ENCODE assay signal across 18 cellular contexts in genomic region chr11:116774661-116775060, GRCh38. TPM values are rescaled to one million over a fixed set of nuclear protein-coding genes. Genes with fewer than 3 reads are reported as not detected.
DNase-seq lines count a peak whose midpoint lies in the region; ATAC-seq and TF ChIP-seq lines count a peak whose summit lies in the region.
"Had no signal": no experiment of that assay in that cellular context is flagged by ENCODE, and none has a peak within 500 bp of the region (broad histone marks: within the 10 kb centered on the region; RNA-seq: fewer than 3 reads in every experiment).

No MANE protein-coding gene starts in this region.

- H3K23ac ChIP-seq in mesenchymal stem cell (ENCODE audit: low read length in 2 of 2) = no peak overlapping the region

- ATAC-seq in T-helper 17 cell = no peak
- ATAC-seq in HG02588 (IDR thresholded peaks at IDR 0.05; ENCODE audit: unreplicated experiment) = no peak

- no peaks in the 10 kb centered on the region for H3K9me3 Mint-ChIP-seq in mesothelial cell of epicardium

- H4K20me1 ChIP-seq in DOHH2 (ENCODE audit: control insufficient read depth, insufficient read depth, low read depth, low read length) = no peaks in the 10 kb centered on the region

- no peaks in the 10 kb centered on the region for H3K9me2 ChIP-seq in DOHH2 (replicated peaks; ENCODE audit: control insufficient read depth, low read length)

- H2BK5ac ChIP-seq in mesenchymal stem cell (ENCODE audit: low read depth, low read length, poor library complexity, severe bottlenecking) = no peak overlapping the region

- H3F3A ChIP-seq in DOHH2 (ENCODE audit: control insufficient read depth, insufficient read depth) = peaks cover 18% of the 10 kb centered on the region; the same call in 1 of the 2 replicates

- H3K36me3 ChIP-seq in DOHH2 (ENCODE audit: control insufficient read depth, low read length) (peaks cover 58% of the 10 kb centered on the region), mesenchymal stem cell (ENCODE audit: control insufficient read depth in 1 of 2, insufficient read depth in 2 of 2, low read depth in 1 of 2, low read length in 2 of 2) (peaks cover 18 to 39% of the 10 kb centered on the region in 2 experiments)

- H3K18ac ChIP-seq in mesenchymal stem cell (ENCODE audit: low read depth in 1 of 2, low read length in 2 of 2) = no peak overlapping the region

- H3K27me3 Mint-ChIP-seq in T-helper 17 cell = no peaks in the 10 kb centered on the region
- H3K27me3 Mint-ChIP-seq in mesothelial cell of epicardium (ENCODE audit: low read depth) = no peaks in the 10 kb centered on the region

- H3K27me3 ChIP-seq in DOHH2 (ENCODE audit: control insufficient read depth, low read length) (no peaks in the 10 kb centered on the region), mesenchymal stem cell (ENCODE audit: control insufficient read depth in 1 of 2, insufficient read depth in 1 of 2, low read length in 2 of 2) (no peaks in the 10 kb centered on the region)
- H3K27me3 ChIP-seq: transverse colon had no signal

- peak overlapping the region; percentile 49 for H3K27ac Mint-ChIP-seq in T-helper 17 cell
- H3K27ac Mint-ChIP-seq in mesothelial cell of epicardium = no peak overlapping the region

- H4K91ac ChIP-seq in mesenchymal stem cell (ENCODE audit: low read length) = no peak overlapping the region

- no peak overlapping the region for H2AK5ac ChIP-seq in mesenchymal stem cell (ENCODE audit: low read length, severe bottlenecking)

- WGBS in mesenchymal stem cell = 89% methylated on average over 5 of the region's 5 CpGs

- peaks cover 15% of the 10 kb centered on the region for H3K79me1 ChIP-seq in mesenchymal stem cell (replicated peaks; ENCODE audit: low read length, poor library complexity, severe bottlenecking)

- H3K4me1 Mint-ChIP-seq in T-helper 17 cell = peaks cover 31% of the 10 kb centered on the region
- H3K4me1 Mint-ChIP-seq in mesothelial cell of epicardium = peaks cover 24% of the 10 kb centered on the region

- H3K9ac ChIP-seq in mesenchymal stem cell (ENCODE audit: low read length) = peak overlapping the region; percentile 53

- H3K27ac ChIP-seq in C4-2B (0 out of 2 replicates have a peak overlapping the region, but pooled peaks have one; percentile 1), DOHH2 (ENCODE audit: low read depth, low read length) (no peak overlapping the region), mesenchymal stem cell (ENCODE audit: low read length, poor library complexity, severe bottlenecking) (no peak overlapping the region)
- H3K27ac ChIP-seq: transverse colon had no signal

- H2BK120ac ChIP-seq in mesenchymal stem cell (ENCODE audit: low read depth, low read length) = no peak overlapping the region

- TF ChIP-seq CTCF in C4-2B (conservative IDR thresholded peaks at IDR 0.05) = no peak
- no peak for TF ChIP-seq CTCF in DOHH2 (IDR thresholded peaks at IDR 0.05; ENCODE audit: low read depth, low read length, poor library complexity, severe bottlenecking)
- TF ChIP-seq CTCF in mesothelial cell of epicardium (IDR thresholded peaks at IDR 0.05; ENCODE audit: unreplicated experiment) = no peak

- H3K9me3 ChIP-seq in DOHH2 (ENCODE audit: control insufficient read depth, insufficient read depth, low read length) = no peaks in the 10 kb centered on the region
- H3K9me3 ChIP-seq in T-helper 17 cell (ENCODE audit: control insufficient read depth, low read length, poor library complexity, severe bottlenecking) = no peaks in the 10 kb centered on the region
- no peaks in the 10 kb centered on the region for H3K9me3 ChIP-seq in mesenchymal stem cell (ENCODE audit: control insufficient read depth, low read length)
- H3K9me3 ChIP-seq: transverse colon had no signal

- H3K4me1 ChIP-seq in DOHH2 (ENCODE audit: control insufficient read depth, low read length) (peaks cover 29% of the 10 kb centered on the region), mesenchymal stem cell (ENCODE audit: control insufficient read depth, insufficient read depth, low read depth, low read length) (peaks cover 6% of the 10 kb centered on the region)

- H3K14ac ChIP-seq in mesenchymal stem cell (ENCODE audit: low read length in 2 of 2) = no peak overlapping the region

- no peak for DNase-seq in T-helper 17 cell
- no peak for DNase-seq in mesenchymal stem cell
- DNase-seq in SIG-M5 (lab: John Stamatoyannopoulos, UW) = no peak
- DNase-seq in COR-L47 (lab: John Stamatoyannopoulos, UW) = no peak
- no peak for DNase-seq in mesothelial cell of epicardium (ENCODE audit: low spot score in 2 of 2, unreplicated experiment in 2 of 2)
- DNase-seq: activated CD4-positive, alpha-beta T cell treated with anti-CD3 and anti-CD28 coated beads, Interleukin-2, amount 50 U/mL, for 1 hour; activated effector memory CD4-positive, alpha-beta T cell treated with Interleukin-2 at 50 U/mL for 16 hours; cortex of kidney; NCI-H1694; NCI-H345; stimulated activated CD4-positive, alpha-beta T cell treated with anti-CD3 and anti-CD28 coated beads, Interleukin-4, amount 100 ng/mL, for 1 hour; transverse colon had no signal

- H3K4me3 Mint-ChIP-seq in T-helper 17 cell = no peak overlapping the region
- H3K4me3 Mint-ChIP-seq in mesothelial cell of epicardium = no peak overlapping the region

- peak overlapping the region in 1 of 2 experiments; percentile 49 for H2BK12ac ChIP-seq in mesenchymal stem cell (ENCODE audit: low read length in 2 of 2)

- H3K36me3 Mint-ChIP-seq in T-helper 17 cell (ENCODE audit: low read depth) (peaks cover 12% of the 10 kb centered on the region), mesothelial cell of epicardium (peaks cover 24% of the 10 kb centered on the region)

- H2BK15ac ChIP-seq in mesenchymal stem cell (ENCODE audit: low read depth, poor library complexity, severe bottlenecking) = no peak overlapping the region

- no peak overlapping the region for H2AFZ ChIP-seq in mesenchymal stem cell (ENCODE audit: low read depth, low read length)

- no peak overlapping the region for H3K4ac ChIP-seq in mesenchymal stem cell (ENCODE audit: low read depth in 1 of 2, low read length in 2 of 2)

- H3K4me2 ChIP-seq in DOHH2 (ENCODE audit: low read length) (peak overlapping the region; percentile 83; the same call in 1 of the 2 replicates), mesenchymal stem cell (ENCODE audit: low read length, poor library complexity, severe bottlenecking) (no peak overlapping the region)

- H3K79me2 ChIP-seq in DOHH2 (ENCODE audit: control insufficient read depth, low read length) = peaks cover 29% of the 10 kb centered on the region

- no peak overlapping the region for H4K8ac ChIP-seq in mesenchymal stem cell (ENCODE audit: low read length)

- no peak overlapping the region for H3K4me3 ChIP-seq in DOHH2 (ENCODE audit: low read length)
- H3K4me3 ChIP-seq in mesenchymal stem cell (ENCODE audit: insufficient read depth in 1 of 2, low read depth in 1 of 2, low read length in 2 of 2) = no peak overlapping the region
- H3K4me3 ChIP-seq: transverse colon had no signal

RNA-seq across cellular contexts. Expression of gene BUD13, which starts 1.9 kb away (rescaled TPM):
- total RNA-seq in T-helper 17 cell = 10 to 100 TPM; 11.5 to 11.8 TPM
- 8.3 TPM for polyA plus RNA-seq in mesenchymal stem cell (2013, experiment 1 of 2)
- 8.3 TPM for polyA plus RNA-seq in mesenchymal stem cell (2013, experiment 2 of 2)
- 21.2 to 22.2 TPM (median 21.4 TPM) in 3 replicates for total RNA-seq in mesothelial cell of epicardium

RNA-seq across cellular contexts. Expression of gene ZPR1, which starts 13.2 kb away (rescaled TPM):
- total RNA-seq in T-helper 17 cell (100 to 1,000 TPM in 1 of 2 donors, 10 to 100 TPM in 1; 87.1 to 107 TPM), mesothelial cell of epicardium (39.1 to 41.5 TPM (median 40.9 TPM) in 3 replicates)
- polyA plus RNA-seq in mesenchymal stem cell (2013, experiment 1 of 2) = 26.2 TPM
- polyA plus RNA-seq in mesenchymal stem cell (2013, experiment 2 of 2) = 28.8 TPM

RNA-seq across cellular contexts. Expression of gene APOA5, which starts 17.0 kb away (rescaled TPM):
- not detected for total RNA-seq in T-helper 17 cell
- not detected for polyA plus RNA-seq in mesenchymal stem cell (2013, experiment 1 of 2)
- not detected for polyA plus RNA-seq in mesenchymal stem cell (2013, experiment 2 of 2)
- not detected in 3 replicates for total RNA-seq in mesothelial cell of epicardium
- total RNA-seq: epithelial cell of proximal tubule, glomerular endothelial cell, omental fat pad, transverse colon had no signal

RNA-seq across cellular contexts. Expression of gene APOA4, which starts 48.4 kb away (rescaled TPM):
- total RNA-seq in T-helper 17 cell = not detected
- polyA plus RNA-seq in mesenchymal stem cell (2013, experiment 1 of 2) = not detected
- polyA plus RNA-seq in mesenchymal stem cell (2013, experiment 2 of 2) = not detected
- total RNA-seq in mesothelial cell of epicardium = not detected in 3 replicates
- total RNA-seq: epithelial cell of proximal tubule, glomerular endothelial cell, transverse colon had no signal

RNA-seq across cellular contexts. Expression of gene APOC3, which starts 55.0 kb away (rescaled TPM):
- total RNA-seq in T-helper 17 cell (not detected), mesothelial cell of epicardium (not detected in 3 replicates)
- polyA plus RNA-seq in mesenchymal stem cell (2013, experiment 1 of 2) = not detected
- not detected for polyA plus RNA-seq in mesenchymal stem cell (2013, experiment 2 of 2)
- total RNA-seq: epithelial cell of proximal tubule, glomerular endothelial cell had no signal
